1 cellular context compared by ENCODE assay signal in the genomic region with DNA sequence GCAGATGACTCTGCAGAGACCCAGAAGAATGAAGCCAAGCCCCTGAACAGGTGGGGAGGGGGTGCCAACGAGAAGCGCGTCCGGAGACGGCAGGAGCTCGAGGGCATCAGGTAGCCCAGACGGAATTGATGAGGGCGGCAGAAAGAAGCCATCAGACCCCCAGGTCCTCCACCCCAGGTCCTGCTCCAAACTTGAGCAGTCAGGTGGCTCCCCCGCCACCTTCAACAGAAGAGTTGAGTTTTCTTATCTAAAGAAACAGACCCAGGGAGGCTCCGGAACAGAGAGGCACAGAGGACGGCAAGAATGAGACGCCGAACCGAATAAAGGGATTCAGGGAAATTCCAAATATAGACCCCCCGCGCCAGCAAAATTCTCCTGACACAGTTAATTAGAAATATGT.
TF ChIP-seq lines count a peak whose summit lies in the region.

No MANE protein-coding gene starts in this region.

TF ChIP-seq in K562, 482 proteins besides CTCF, POLR2A, EP300 and RAD21 (continued from another document and continues in another):
- TF ChIP-seq THRA (IDR thresholded peaks at IDR 0.05) (no peak), SMAD4 (CRISPR knock-in tag; conservative IDR thresholded peaks at IDR 0.05) (peak; percentile 42), CEBPG (CRISPR knock-in tag; IDR thresholded peaks at IDR 0.05) (no peak), CEBPG (tag; conservative IDR thresholded peaks at IDR 0.05 in 1 of 2, IDR thresholded peaks at IDR 0.05 in 1 of 2) (no peak), ZNF766 (CRISPR knock-in tag; conservative IDR thresholded peaks at IDR 0.05) (no peak), NR1H2 (CRISPR knock-in tag; IDR thresholded peaks at IDR 0.05) (no peak), ZNF311 (CRISPR knock-in tag; IDR thresholded peaks at IDR 0.05) (no peak), MIER1 (IDR thresholded peaks at IDR 0.05; ENCODE audit: low read depth) (no peak), ZNF583 (CRISPR knock-in tag; IDR thresholded peaks at IDR 0.05) (no peak), ESRRB (CRISPR knock-in tag; IDR thresholded peaks at IDR 0.05; ENCODE audit: borderline replicate concordance) (no peak), IFI16 (CRISPR knock-in tag; IDR thresholded peaks at IDR 0.05) (no peak), SMAD3 (CRISPR knock-in tag; conservative IDR thresholded peaks at IDR 0.05) (no peak), ZC3H11A (IDR thresholded peaks at IDR 0.05; ENCODE audit: low read depth, low read length) (no peak), RNF2 (IDR thresholded peaks at IDR 0.05) (no peak), ZNF444 (CRISPR knock-in tag; IDR thresholded peaks at IDR 0.05) (no peak), ARHGAP35 (IDR thresholded peaks at IDR 0.05; ENCODE audit: partially characterized antibody) (no peak), GTF2E2 (tag; IDR thresholded peaks at IDR 0.05) (no peak), PHTF2 (CRISPR knock-in tag; IDR thresholded peaks at IDR 0.05) (no peak), MBD2 (IDR thresholded peaks at IDR 0.05; ENCODE audit: borderline replicate concordance, low read depth) (no peak), HDAC8 (tag; IDR thresholded peaks at IDR 0.05) (no peak), RBM25 (IDR thresholded peaks at IDR 0.05; ENCODE audit: low read depth, low read length, severe bottlenecking) (no peak), SNIP1 (IDR thresholded peaks at IDR 0.05; ENCODE audit: low read depth) (no peak), NUFIP1 (IDR thresholded peaks at IDR 0.05; ENCODE audit: partially characterized antibody) (no peak), NEUROD1 (IDR thresholded peaks at IDR 0.05; ENCODE audit: borderline replicate concordance, low read depth, low read length, partially characterized antibody) (no peak), STAT5A (IDR thresholded peaks at IDR 0.05; ENCODE audit: borderline replicate concordance, low read length) (peak; percentile 47; the same call in 1 of the 2 replicates), CREB1 (IDR thresholded peaks at IDR 0.05) (no peak), CREB1 (CRISPR knock-in tag; IDR thresholded peaks at IDR 0.05) (no peak), ZNF274 (IDR thresholded peaks at IDR 0.05; ENCODE audit: borderline replicate concordance, low read depth, low read length) (no peak), RBM39 (optimal IDR thresholded peaks at IDR 0.05; ENCODE audit: low read depth, low read length) (no peak), ZBTB7A (IDR thresholded peaks at IDR 0.05; ENCODE audit: borderline replicate concordance, control insufficient read depth, low read depth, low read length) (peak; percentile 44; the same call in 1 of the 2 replicates), EP400 (IDR thresholded peaks at IDR 0.05) (no peak), TAF7 (tag; IDR thresholded peaks at IDR 0.05) (no peak), EGR1 (conservative IDR thresholded peaks at IDR 0.05) (no peak), CREB5 (CRISPR knock-in tag; IDR thresholded peaks at IDR 0.05) (no peak), PURB (CRISPR knock-in tag; IDR thresholded peaks at IDR 0.05; ENCODE audit: low read depth) (no peak), ZNF134 (CRISPR knock-in tag; conservative IDR thresholded peaks at IDR 0.05) (no peak), TEAD4 (IDR thresholded peaks at IDR 0.05; ENCODE audit: low read length) (peak; percentile 74), TEAD4 (CRISPR knock-in tag; IDR thresholded peaks at IDR 0.05; ENCODE audit: borderline replicate concordance) (no peak), CBX3 (IDR thresholded peaks at IDR 0.05; ENCODE audit: borderline replicate concordance in 1 of 2, low read length in 2 of 2) (no peak), CHCHD3 (CRISPR knock-in tag; IDR thresholded peaks at IDR 0.05) (no peak), GTF2A2 (tag; IDR thresholded peaks at IDR 0.05) (no peak), ZNF584 (CRISPR knock-in tag; IDR thresholded peaks at IDR 0.05; ENCODE audit: low read depth) (no peak), COPS2 (conservative IDR thresholded peaks at IDR 0.05) (no peak), ETV1 (tag; conservative IDR thresholded peaks at IDR 0.05; ENCODE audit: low read depth) (peak; percentile 66), SRF (CRISPR knock-in tag; IDR thresholded peaks at IDR 0.05) (peak in 1 of 2 experiments; percentile 61; a peak in 1 of 4 replicates), HNRNPLL (IDR thresholded peaks at IDR 0.05; ENCODE audit: low read depth, low read length, poor library complexity, severe bottlenecking) (no peak), ZC3H4 (CRISPR knock-in tag; IDR thresholded peaks at IDR 0.05; ENCODE audit: borderline replicate concordance) (no peak), RFX1 (IDR thresholded peaks at IDR 0.05) (no peak), ZZZ3 (IDR thresholded peaks at IDR 0.05) (no peak), ETV6 (IDR thresholded peaks at IDR 0.05; ENCODE audit: borderline replicate concordance in 1 of 2, low read depth in 2 of 2, low read length in 1 of 2) (no peak), ETV6 (CRISPR knock-in tag; IDR thresholded peaks at IDR 0.05; ENCODE audit: borderline replicate concordance) (no peak), SRSF9 (IDR thresholded peaks at IDR 0.05; ENCODE audit: borderline replicate concordance, low read depth, low read length) (no peak), POLR3G (IDR thresholded peaks at IDR 0.05; ENCODE audit: extremely low read depth, insufficient read length, insufficient replicate concordance) (no peak), C11orf30 (IDR thresholded peaks at IDR 0.05; ENCODE audit: low read depth) (peak; percentile 29; the same call in 1 of the 2 replicates), MAZ (CRISPR knock-in tag; conservative IDR thresholded peaks at IDR 0.05 in 1 of 2, IDR thresholded peaks at IDR 0.05 in 1 of 2) (0 out of 4 replicates have a peak, but pooled peaks of 1 of the 2 experiments have one; percentile 15), NFATC3 (IDR thresholded peaks at IDR 0.05) (no peak), SAFB2 (IDR thresholded peaks at IDR 0.05; ENCODE audit: borderline replicate concordance, low read depth, low read length, severe bottlenecking) (no peak), ZNF24 (IDR thresholded peaks at IDR 0.05) (no peak), ESRRA (IDR thresholded peaks at IDR 0.05; ENCODE audit: borderline replicate concordance, low read depth) (no peak), HDAC6 (IDR thresholded peaks at IDR 0.05; ENCODE audit: low read depth, low read length) (no peak), KHSRP (IDR thresholded peaks at IDR 0.05) (no peak), KLF16 (IDR thresholded peaks at IDR 0.05) (no peak), FOSL1 (tag; conservative IDR thresholded peaks at IDR 0.05) (no peak), BRD4 (IDR thresholded peaks at IDR 0.05) (no peak), NRF1 (conservative IDR thresholded peaks at IDR 0.05 in 1 of 2, IDR thresholded peaks at IDR 0.05 in 1 of 2) (no peak), ZNF23 (CRISPR knock-in tag; IDR thresholded peaks at IDR 0.05) (no peak), DPF2 (IDR thresholded peaks at IDR 0.05) (peak; percentile 82), SMAD2 (IDR thresholded peaks at IDR 0.05; ENCODE audit: low read depth, low read length) (no peak), HLTF (IDR thresholded peaks at IDR 0.05) (no peak), ZFP30 (CRISPR knock-in tag; IDR thresholded peaks at IDR 0.05; ENCODE audit: borderline replicate concordance) (no peak), MCM7 (IDR thresholded peaks at IDR 0.05) (no peak), ZNF146 (CRISPR knock-in tag; IDR thresholded peaks at IDR 0.05; ENCODE audit: unreplicated experiment) (no peak), POLR2B (IDR thresholded peaks at IDR 0.05; ENCODE audit: low read depth, partially characterized antibody) (no peak)
- TF ChIP-seq, protein P1, sequence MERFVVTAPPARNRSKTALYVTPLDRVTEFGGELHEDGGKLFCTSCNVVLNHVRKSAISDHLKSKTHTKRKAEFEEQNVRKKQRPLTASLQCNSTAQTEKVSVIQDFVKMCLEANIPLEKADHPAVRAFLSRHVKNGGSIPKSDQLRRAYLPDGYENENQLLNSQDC (CRISPR knock-in tag; IDR thresholded peaks at IDR 0.05), result no peak
- TF ChIP-seq, protein P2, sequence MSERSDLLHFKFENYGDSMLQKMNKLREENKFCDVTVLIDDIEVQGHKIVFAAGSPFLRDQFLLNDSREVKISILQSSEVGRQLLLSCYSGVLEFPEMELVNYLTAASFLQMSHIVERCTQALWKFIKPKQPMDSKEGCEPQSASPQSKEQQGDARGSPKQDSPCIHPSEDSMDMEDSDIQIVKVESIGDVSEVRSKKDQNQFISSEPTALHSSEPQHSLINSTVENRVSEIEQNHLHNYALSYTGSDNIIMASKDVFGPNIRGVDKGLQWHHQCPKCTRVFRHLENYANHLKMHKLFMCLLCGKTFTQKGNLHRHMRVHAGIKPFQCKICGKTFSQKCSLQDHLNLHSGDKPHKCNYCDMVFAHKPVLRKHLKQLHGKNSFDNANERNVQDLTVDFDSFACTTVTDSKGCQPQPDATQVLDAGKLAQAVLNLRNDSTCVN (CRISPR knock-in tag; IDR thresholded peaks at IDR 0.05), result no peak
- TF ChIP-seq, protein P3, sequence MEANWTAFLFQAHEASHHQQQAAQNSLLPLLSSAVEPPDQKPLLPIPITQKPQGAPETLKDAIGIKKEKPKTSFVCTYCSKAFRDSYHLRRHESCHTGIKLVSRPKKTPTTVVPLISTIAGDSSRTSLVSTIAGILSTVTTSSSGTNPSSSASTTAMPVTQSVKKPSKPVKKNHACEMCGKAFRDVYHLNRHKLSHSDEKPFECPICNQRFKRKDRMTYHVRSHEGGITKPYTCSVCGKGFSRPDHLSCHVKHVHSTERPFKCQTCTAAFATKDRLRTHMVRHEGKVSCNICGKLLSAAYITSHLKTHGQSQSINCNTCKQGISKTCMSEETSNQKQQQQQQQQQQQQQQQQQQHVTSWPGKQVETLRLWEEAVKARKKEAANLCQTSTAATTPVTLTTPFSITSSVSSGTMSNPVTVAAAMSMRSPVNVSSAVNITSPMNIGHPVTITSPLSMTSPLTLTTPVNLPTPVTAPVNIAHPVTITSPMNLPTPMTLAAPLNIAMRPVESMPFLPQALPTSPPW (CRISPR knock-in tag; IDR thresholded peaks at IDR 0.05), result no peak; the same call in 1 of the 2 replicates
- TF ChIP-seq, protein P4, sequence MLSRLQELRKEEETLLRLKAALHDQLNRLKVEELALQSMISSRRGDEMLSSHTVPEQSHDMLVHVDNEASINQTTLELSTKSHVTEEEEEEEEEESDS (CRISPR knock-in tag; IDR thresholded peaks at IDR 0.05), result no peak
- TF ChIP-seq, protein P5, sequence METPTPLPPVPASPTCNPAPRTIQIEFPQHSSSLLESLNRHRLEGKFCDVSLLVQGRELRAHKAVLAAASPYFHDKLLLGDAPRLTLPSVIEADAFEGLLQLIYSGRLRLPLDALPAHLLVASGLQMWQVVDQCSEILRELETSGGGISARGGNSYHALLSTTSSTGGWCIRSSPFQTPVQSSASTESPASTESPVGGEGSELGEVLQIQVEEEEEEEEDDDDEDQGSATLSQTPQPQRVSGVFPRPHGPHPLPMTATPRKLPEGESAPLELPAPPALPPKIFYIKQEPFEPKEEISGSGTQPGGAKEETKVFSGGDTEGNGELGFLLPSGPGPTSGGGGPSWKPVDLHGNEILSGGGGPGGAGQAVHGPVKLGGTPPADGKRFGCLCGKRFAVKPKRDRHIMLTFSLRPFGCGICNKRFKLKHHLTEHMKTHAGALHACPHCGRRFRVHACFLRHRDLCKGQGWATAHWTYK (CRISPR knock-in tag; IDR thresholded peaks at IDR 0.05), result no peak
- TF ChIP-seq, protein P6, sequence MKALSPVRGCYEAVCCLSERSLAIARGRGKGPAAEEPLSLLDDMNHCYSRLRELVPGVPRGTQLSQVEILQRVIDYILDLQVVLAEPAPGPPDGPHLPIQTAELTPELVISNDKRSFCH (CRISPR knock-in tag; IDR thresholded peaks at IDR 0.05), result no peak
- TF ChIP-seq, protein P6 (tag; IDR thresholded peaks at IDR 0.05), result no peak
- TF ChIP-seq, protein P7, sequence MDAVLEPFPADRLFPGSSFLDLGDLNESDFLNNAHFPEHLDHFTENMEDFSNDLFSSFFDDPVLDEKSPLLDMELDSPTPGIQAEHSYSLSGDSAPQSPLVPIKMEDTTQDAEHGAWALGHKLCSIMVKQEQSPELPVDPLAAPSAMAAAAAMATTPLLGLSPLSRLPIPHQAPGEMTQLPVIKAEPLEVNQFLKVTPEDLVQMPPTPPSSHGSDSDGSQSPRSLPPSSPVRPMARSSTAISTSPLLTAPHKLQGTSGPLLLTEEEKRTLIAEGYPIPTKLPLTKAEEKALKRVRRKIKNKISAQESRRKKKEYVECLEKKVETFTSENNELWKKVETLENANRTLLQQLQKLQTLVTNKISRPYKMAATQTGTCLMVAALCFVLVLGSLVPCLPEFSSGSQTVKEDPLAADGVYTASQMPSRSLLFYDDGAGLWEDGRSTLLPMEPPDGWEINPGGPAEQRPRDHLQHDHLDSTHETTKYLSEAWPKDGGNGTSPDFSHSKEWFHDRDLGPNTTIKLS (IDR thresholded peaks at IDR 0.05; ENCODE audit: borderline replicate concordance, low read depth), result no peak
